19 cellular contexts compared by ENCODE assay signal in genomic region chr9:4826417-4827166, GRCh38. TPM values are rescaled to one million over a fixed set of nuclear protein-coding genes. Genes with fewer than 3 reads are reported as not detected.
DNase-seq lines count a peak whose midpoint lies in the region; ATAC-seq, FAIRE-seq and TF ChIP-seq lines count a peak whose summit lies in the region.
"Had no signal": no experiment of that assay in that cellular context is flagged by ENCODE, and none has a peak within 500 bp of the region (broad histone marks: within the 10 kb centered on the region; RNA-seq: fewer than 3 reads in every experiment).

No MANE protein-coding gene starts in this region.

- H3K27me3 Mint-ChIP-seq in activated T-cell treated with anti-CD3 and anti-CD28 coated beads, Interleukin-2, amount 50 U/mL, for 72 hours (ENCODE audit: low read depth), result no peaks in the 10 kb centered on the region

- H3K4me3 Mint-ChIP-seq in activated T-cell treated with anti-CD3 and anti-CD28 coated beads, Interleukin-2, amount 50 U/mL, for 72 hours, result no peak overlapping the region
- H3K4me3 Mint-ChIP-seq: GM23338 had no signal

- no peak overlapping the region for H3K4ac ChIP-seq in IMR-90 (ENCODE audit: low read depth, low read length)

- TF ChIP-seq CTCF in IMR-90 (conservative IDR thresholded peaks at IDR 0.05; ENCODE audit: low read depth, low read length) (no peak), K562 (IDR thresholded peaks at IDR 0.05 in 2 of 3, conservative IDR thresholded peaks at IDR 0.05 in 1 of 3; ENCODE audit: insufficient read depth in 2 of 3, low read depth in 1 of 3, low read length in 3 of 3) (no peak), psoas muscle (IDR thresholded peaks at IDR 0.05) (no peak)

- no peak for DNase-seq in activated T-cell treated with anti-CD3 and anti-CD28 coated beads, Interleukin-2, amount 50 U/mL, for 72 hours
- no peak for DNase-seq in activated T-cell treated with anti-CD3 and anti-CD28 coated beads, Interleukin-2, amount 50 U/mL, for 1 hour
- peak; percentile 60 for DNase-seq in IMR-90
- no peak for DNase-seq in K562 (ENCODE audit: extremely low read depth in 1 of 4, low spot score in 3 of 4)
- DNase-seq in psoas muscle, result no peak
- no peak for DNase-seq in head of caudate nucleus
- no peak for DNase-seq in effector CD8-positive, alpha-beta T cell (lab: John Stamatoyannopoulos, UW)
- DNase-seq: NCI-H1417, NCI-H1930, NCI-H2171 treated with DMSO at 0.1 percent for 48 hours, NCI-H510A, Peyer's patch, SIG-M5 had no signal

- H3K27ac ChIP-seq in IMR-90 (ENCODE audit: insufficient read depth, low read length), result no peak overlapping the region
- H3K27ac ChIP-seq in K562 (ENCODE audit: extremely low read depth, low read depth, low read length), result 0 out of 3 replicates have a peak overlapping the region, but pooled peaks have one; percentile 25
- H3K27ac ChIP-seq in psoas muscle, result peak overlapping the region; percentile 73
- H3K27ac ChIP-seq: A549, C4-2B, HL-60, Peyer's patch had no signal

- H3K56ac ChIP-seq in IMR-90 (ENCODE audit: extremely low read depth, insufficient read depth, low read length), result no peak overlapping the region

- H3K9me1 ChIP-seq in IMR-90 (ENCODE audit: insufficient read depth, low read length) (peaks cover 11% of the 10 kb centered on the region), K562 (ENCODE audit: control insufficient read depth, insufficient read depth, low read length) (no peaks in the 10 kb centered on the region)

- no peak overlapping the region; the same call in 1 of the 2 replicates for H2BK120ac ChIP-seq in IMR-90 (ENCODE audit: low read depth, low read length)

- no peak overlapping the region for H2BK20ac ChIP-seq in IMR-90 (ENCODE audit: low read depth, low read length)

- H2AK5ac ChIP-seq in IMR-90 (ENCODE audit: low read depth, low read length), result no peak overlapping the region

- H3K4me1 Mint-ChIP-seq in activated T-cell treated with anti-CD3 and anti-CD28 coated beads, Interleukin-2, amount 50 U/mL, for 72 hours (ENCODE audit: low read depth), result peaks cover 12% of the 10 kb centered on the region

- POLR2A ChIA-PET in IMR-90 (lab: Charles Lee; ENCODE audit: unreplicated experiment) (interaction anchor here (0.6 kb wide), 2 partner anchors 10 to 33 kb away, joined by 3 to 7 read pairs; no protein-coding TSS in a partner anchor), K562 (lab: Yijun Ruan, JAX) (interaction anchor here (0.7 to 1.9 kb wide), 4 partner anchors 11 to 63 kb away, joined by 3 to 5 read pairs (median 4); no protein-coding TSS in a partner anchor)

- no peak for TF ChIP-seq EP300 in K562 (IDR thresholded peaks at IDR 0.05; ENCODE audit: low read length)

- in situ Hi-C loops in IMR-90 (cut with MboI; ENCODE audit: low sequenced_read_pairs), result no loop called here
- in situ Hi-C loops in K562 (cut with MboI), result no loop called here

- H4K8ac ChIP-seq in IMR-90 (ENCODE audit: low read depth in 2 of 2, low read length in 2 of 2), result no peak overlapping the region

- no peaks in the 10 kb centered on the region for H3K36me3 ChIP-seq in IMR-90 (ENCODE audit: control insufficient read depth, insufficient read depth, low read length)
- H3K36me3 ChIP-seq in K562 (ENCODE audit: control insufficient read depth, insufficient read depth, low read length), result peaks cover 64% of the 10 kb centered on the region
- H3K36me3 ChIP-seq in psoas muscle (ENCODE audit: insufficient read depth in 1 of 2, low read depth in 1 of 2), result no peaks in the 10 kb centered on the region
- H3K36me3 ChIP-seq: Peyer's patch had no signal

- H3K4me1 ChIP-seq in IMR-90 (ENCODE audit: control insufficient read depth, insufficient read depth, low read length), result peaks cover 17% of the 10 kb centered on the region
- H3K4me1 ChIP-seq in K562 (replicated peaks in 1 of 2; ENCODE audit: control insufficient read depth in 2 of 2, insufficient read depth in 2 of 2, low read length in 2 of 2), result peaks cover 10 to 59% of the 10 kb centered on the region in 2 experiments; a peak in 4 of 5 replicates
- H3K4me1 ChIP-seq in psoas muscle, result peaks cover 52% of the 10 kb centered on the region
- H3K4me1 ChIP-seq: Peyer's patch had no signal

- no peak overlapping the region for H3K18ac ChIP-seq in IMR-90 (ENCODE audit: low read depth, low read length)

- WGBS in IMR-90 (ENCODE audit: extremely low coverage in 2 of 2, insufficient read length in 1 of 2), 2 experiments, result no CpG with 5 or more reads among the region's 7 CpGs
- WGBS in K562 (ENCODE audit: insufficient coverage, low coverage, missing lambda C conversion rate), result 81% methylated on average over 6 of the region's 7 CpGs
- 30 to 48% (median 36%) methylated on average over 7 of the region's 7 CpGs for WGBS in psoas muscle, 3 donors

- H4K20me1 ChIP-seq in IMR-90 (ENCODE audit: insufficient read depth, low read length) (no peaks in the 10 kb centered on the region), K562 (replicated peaks; ENCODE audit: control insufficient read depth, insufficient read depth, low read length) (no peaks in the 10 kb centered on the region)

- H3K23ac ChIP-seq in IMR-90 (ENCODE audit: low read depth, low read length), result no peak overlapping the region

- no peak overlapping the region for H2BK5ac ChIP-seq in IMR-90 (ENCODE audit: low read depth, low read length, poor library complexity, severe bottlenecking)

- peak overlapping the region; percentile 23 for H3K27ac Mint-ChIP-seq in activated T-cell treated with anti-CD3 and anti-CD28 coated beads, Interleukin-2, amount 50 U/mL, for 72 hours

- H2AFZ ChIP-seq in IMR-90 (replicated peaks; ENCODE audit: low read length, poor library complexity) (no peak overlapping the region), K562 (ENCODE audit: low read depth, low read length) (no peak overlapping the region)
- H2AFZ ChIP-seq: GM23338 had no signal

- peaks cover 98% of the 10 kb centered on the region for H3K79me2 ChIP-seq in K562 (ENCODE audit: control insufficient read depth, insufficient read depth, low read length)

- H3K9ac ChIP-seq in IMR-90 (ENCODE audit: low read depth, low read length), result no peak overlapping the region
- no peak overlapping the region for H3K9ac ChIP-seq in K562 (ENCODE audit: insufficient read depth in 1 of 2, low read depth in 2 of 2, low read length in 2 of 2)

- FAIRE-seq in K562 (lab: Jason Lieb, UNC), result peak; percentile 26
- FAIRE-seq: A549, GM12891 had no signal

- no peak overlapping the region for H2AK9ac ChIP-seq in IMR-90 (replicated peaks; ENCODE audit: low read depth, low read length, poor library complexity)

- no peak overlapping the region for H4K91ac ChIP-seq in IMR-90 (ENCODE audit: insufficient read depth, low read depth, low read length)

- BruUV-seq in IMR-90 (replicated peaks; lab: Mats Ljungman, UMichigan) (no TSS peak), K562 (replicated peaks; lab: Mats Ljungman, UMichigan) (no TSS peak)

- H3K4me3 ChIP-seq in IMR-90 (ENCODE audit: insufficient read depth, low read depth, low read length) (no peak overlapping the region), K562 (no peak overlapping the region), psoas muscle (peak overlapping the region; percentile 9)
- H3K4me3 ChIP-seq: A549, GM23338, Peyer's patch had no signal

- H3K27me3 ChIP-seq in IMR-90 (ENCODE audit: control insufficient read depth, insufficient read depth, low read length) (no peaks in the 10 kb centered on the region), K562 (ENCODE audit: control insufficient read depth in 2 of 2, insufficient read depth in 2 of 2, low read length in 2 of 2) (no peaks in the 10 kb centered on the region), psoas muscle (ENCODE audit: insufficient read depth in 3 of 3, low read length in 2 of 3) (no peaks in the 10 kb centered on the region)
- H3K27me3 ChIP-seq: Peyer's patch had no signal

- dilution Hi-C loops in IMR-90 (cut with HindIII; ENCODE audit: low sequenced_read_pairs, unreplicated experiment), result no loop called here

- peaks cover 0 to 5% of the 10 kb centered on the region in 2 donors for H3K36me3 Mint-ChIP-seq in activated T-cell treated with anti-CD3 and anti-CD28 coated beads, Interleukin-2, amount 50 U/mL, for 72 hours (ENCODE audit: insufficient read depth in 2 of 2)

- H3K4me2 ChIP-seq in IMR-90 (ENCODE audit: low read depth, low read length) (no peak overlapping the region), K562 (ENCODE audit: insufficient read depth, low read length) (no peak overlapping the region)
- H3K4me2 ChIP-seq: A549, GM23338 had no signal

- H3K14ac ChIP-seq in IMR-90 (replicated peaks; ENCODE audit: low read depth, low read length), result no peak overlapping the region; the same call in 1 of the 2 replicates

- intact Hi-C loops in IMR-90 (cut with micrococcal nuclease), result no loop called here
- intact Hi-C loops in K562 (cut with micrococcal nuclease), result loop anchor here (5.0 kb wide), 1 partner anchor 36 kb away; no protein-coding TSS in a partner anchor
- intact Hi-C loops in psoas muscle (cut with DNase I), result no loop called here
- intact Hi-C loops in head of caudate nucleus (cut with DNase I), result no loop called here

- no peaks in the 10 kb centered on the region for H3K9me3 Mint-ChIP-seq in activated T-cell treated with anti-CD3 and anti-CD28 coated beads, Interleukin-2, amount 50 U/mL, for 72 hours
- H3K9me3 Mint-ChIP-seq: GM23338 had no signal

- CTCF ChIA-PET in IMR-90 (lab: Yijun Ruan, JAX) (interaction anchor here (0.6 kb wide), 1 partner anchor 10 kb away, joined by 3 read pairs; no protein-coding TSS in a partner anchor), K562 (lab: Yijun Ruan, JAX; ENCODE audit: low intra/inter-chr PET ratio) (no interaction called here)

- TF ChIP-seq RAD21 in IMR-90 (IDR thresholded peaks at IDR 0.05; ENCODE audit: low read length), result no peak
- no peak for TF ChIP-seq RAD21 in K562 (CRISPR knock-in tag; conservative IDR thresholded peaks at IDR 0.05 in 1 of 2, IDR thresholded peaks at IDR 0.05 in 1 of 2)

- peaks cover 20 to 34% of the 10 kb centered on the region in 2 experiments for H3K79me1 ChIP-seq in IMR-90 (ENCODE audit: low read depth in 1 of 2, low read length in 2 of 2)

- ATAC-seq in activated T-cell treated with anti-CD3 and anti-CD28 coated beads, Interleukin-2, amount 50 U/mL, for 72 hours (replicated peaks in 1 of 2), result peak; percentile 41 to 52
- ATAC-seq in IMR-90 (ENCODE audit: low read depth) (peak; percentile 42), K562 (no peak), psoas muscle (peak; percentile 58 to 72 (median 64)), HG02798 (IDR thresholded peaks at IDR 0.05; ENCODE audit: poor library complexity, unreplicated experiment) (no peak)
- ATAC-seq: A549, GM23338 had no signal

- H4K5ac ChIP-seq in IMR-90 (ENCODE audit: low read depth, low read length), result no peak overlapping the region

- H3K9me3 ChIP-seq in IMR-90 (ENCODE audit: control insufficient read depth, insufficient read depth, low read length) (no peaks in the 10 kb centered on the region), K562 (replicated peaks; ENCODE audit: control insufficient read depth, insufficient read depth, low read depth, low read length) (no peaks in the 10 kb centered on the region), psoas muscle (no peaks in the 10 kb centered on the region)
- H3K9me3 ChIP-seq: A549, Peyer's patch had no signal

- H2BK15ac ChIP-seq in IMR-90 (ENCODE audit: low read depth, low read length), result 0 out of 3 replicates have a peak overlapping the region, but pooled peaks have one; percentile 37

- TF ChIP-seq POLR2A in IMR-90 (IDR thresholded peaks at IDR 0.05; ENCODE audit: low read depth, low read length) (no peak), K562 (conservative IDR thresholded peaks at IDR 0.05) (no peak)

RNA-seq across cellular contexts. Expression of gene RCL1, which starts 33.8 kb away (rescaled TPM):
- total RNA-seq in activated T-cell treated with anti-CD3 and anti-CD28 coated beads, Interleukin-2, amount 50 U/mL, for 72 hours, result 10 to 100 TPM; 29.7 to 38.8 TPM
- total RNA-seq in IMR-90 (2012; rRNA removed), result 13.8 and 14.7 TPM in 2 replicates
- 11.4 and 12.3 TPM in 2 replicates for polyA plus RNA-seq in IMR-90 (2012; rRNA removed)
- polyA plus RNA-seq in IMR-90 (2012; cell fraction: cytosol; rRNA removed), result 5.9 and 6.8 TPM in 2 replicates
- 5.6 and 7.6 TPM in 2 replicates for polyA plus RNA-seq in IMR-90 (2012; cell fraction: nucleus; rRNA removed; ENCODE audit: low replicate concordance)
- total RNA-seq in K562 (2011; cell fraction: chromatin; rRNA removed; ENCODE audit: low replicate concordance), result 60.6 and 89.3 TPM in 2 replicates
- 32.9 and 33.2 TPM in 2 replicates for total RNA-seq in K562 (2011; cell fraction: nucleolus; rRNA removed)
- total RNA-seq in K562 (2011; cell fraction: nucleoplasm; rRNA removed), result 50.7 and 56.7 TPM in 2 replicates
- 47.4 and 53.9 TPM in 2 replicates for total RNA-seq in K562 (2014; rRNA removed)
- total RNA-seq in K562 (2014; rRNA removed; fragmentation: Illumina TruSeq; extraction: Trizol), result 35.7 and 37.7 TPM in 2 replicates
- total RNA-seq in K562 (2015; rRNA removed; fragmentation: Illumina TruSeq; extraction: Trizol), result 38.2 and 38.6 TPM in 2 replicates
- 46.4 and 47.5 TPM in 2 replicates for total RNA-seq in K562 (2021)
- 24.0 and 40.9 TPM in 2 replicates for polyA plus RNA-seq in K562 (2011; rRNA removed)
- 32.2 and 52.1 TPM in 2 replicates for polyA plus RNA-seq in K562 (2011; cell fraction: cytosol; rRNA removed)
- polyA plus RNA-seq in K562 (2011; cell fraction: nucleus; rRNA removed), result 45.1 and 54.2 TPM in 2 replicates
- polyA plus RNA-seq in K562 (2012), result 32.1 and 45.8 TPM in 2 replicates
- polyA plus RNA-seq in K562 (2014; fragmentation: Illumina TruSeq; extraction: Trizol), result 61.6 and 67.7 TPM in 2 replicates
- polyA plus RNA-seq in K562 (2014; fragmentation: Nextera tagmentation; extraction: Ambion mirVana), result 10 to 100 TPM; 36.9 to 46.1 TPM
- 34.3 and 37.4 TPM in 2 replicates for polyA plus RNA-seq in K562 (2014; rRNA removed)
- 37.0 and 57.9 TPM in 2 replicates for polyA minus RNA-seq in K562 (2011; rRNA and poly(A)+ RNA removed)
- polyA minus RNA-seq in K562 (2011; cell fraction: cytosol; rRNA and poly(A)+ RNA removed), result 28.0 and 32.1 TPM in 2 replicates
- 52.6 and 116 TPM in 2 replicates for polyA minus RNA-seq in K562 (2011; cell fraction: nucleus; rRNA and poly(A)+ RNA removed)
- total RNA-seq in psoas muscle, result 10 to 100 TPM; 16.0 to 29.5 (median 17.9) TPM
- polyA plus RNA-seq in psoas muscle, result 10 to 100 TPM in 2 of 3 donors, 1 to 10 TPM in 1; 8.9 to 13.2 (median 10.7) TPM

Comparison
In these comparisons a context has a peak if more than half of its experiments do, and no peak if none do; other contexts are left out.
1. ATAC-seq: peak in activated T-cell treated with anti-CD3 and anti-CD28 coated beads, Interleukin-2, amount 50 U/mL, for 72 hours (2 of 2), IMR-90 (single experiment) and psoas muscle (4 of 4); none in K562 (single experiment) and HG02798 (single experiment).